Comparison of ENCODE assay signal across 8 cellular contexts in the genomic region with DNA sequence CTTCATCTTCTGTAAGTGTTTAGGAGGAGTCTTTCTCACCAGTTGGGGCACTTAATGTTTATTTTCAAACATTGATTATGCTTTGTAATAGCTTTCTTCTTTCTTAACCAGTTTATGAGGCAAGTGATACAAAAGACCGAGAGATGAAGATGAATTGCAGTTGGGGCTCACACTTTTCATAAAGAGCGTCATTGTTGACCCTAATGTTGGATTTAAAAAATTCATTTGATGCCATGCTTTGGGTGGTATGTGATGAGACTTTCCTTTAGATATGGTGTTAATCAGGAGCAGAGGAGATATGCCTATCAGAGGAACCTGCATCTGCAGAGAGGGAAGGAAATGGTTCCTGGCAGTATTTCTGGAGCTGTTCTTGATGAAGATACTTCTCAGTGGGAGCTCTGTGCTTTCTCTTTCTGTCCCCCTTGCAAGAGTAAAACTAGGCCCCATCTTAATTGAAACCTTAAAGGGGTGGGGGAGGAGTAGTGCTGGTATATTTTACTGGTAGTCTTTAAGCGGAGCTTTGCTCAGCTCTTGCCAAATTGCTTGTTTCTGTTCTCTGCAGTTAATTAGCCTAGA. TPM values are rescaled to one million over a fixed set of nuclear protein-coding genes. Genes with fewer than 3 reads are reported as not detected.
DNase-seq lines count a peak whose midpoint lies in the region; ATAC-seq, FAIRE-seq and TF ChIP-seq lines count a peak whose summit lies in the region.

No MANE protein-coding gene starts in this region.

- H3K27me3 Mint-ChIP-seq in activated CD8-positive, alpha-beta memory T cell treated with anti-CD3 and anti-CD28 coated beads, Interleukin-2, amount 10 ng/mL, durations not matched to agents 7 days and 5 days = no peaks in the 10 kb centered on the region

- H3K27me3 ChIP-seq in parathyroid adenoma (ENCODE audit: control insufficient read depth, insufficient read depth, low read length) (no peaks in the 10 kb centered on the region), testis (no peaks in the 10 kb centered on the region)

- H3K36me3 ChIP-seq in parathyroid adenoma (ENCODE audit: control insufficient read depth, insufficient read depth, low read length) (no peaks in the 10 kb centered on the region), testis (ENCODE audit: low read depth, missing control alignments) (no peaks in the 10 kb centered on the region)

- H3K4me1 ChIP-seq in parathyroid adenoma = peaks cover 22% of the 10 kb centered on the region
- peaks cover 24% of the 10 kb centered on the region for H3K4me1 ChIP-seq in testis

- DNase-seq in GM12891 (ENCODE audit: insufficient read length, low spot score) = no peak
- DNase-seq in astrocyte of the cerebellum (ENCODE audit: low read depth) = no peak
- no peak for DNase-seq in RWPE1 (ENCODE audit: low spot score)
- no peak for DNase-seq in activated CD8-positive, alpha-beta memory T cell treated with anti-CD3 and anti-CD28 coated beads, Interleukin-2, amount 10 ng/mL, durations not matched to agents 7 days and 5 days
- DNase-seq in activated CD8-positive, alpha-beta memory T cell treated with anti-CD3 and anti-CD28 coated beads for 24 hours = no peak
- DNase-seq in testis = no peak

- in situ Hi-C loops in astrocyte of the cerebellum (cut with HindIII; ENCODE audit: low sequenced_read_pairs) = no loop called here

- H3K27ac ChIP-seq in parathyroid adenoma (no peak overlapping the region), RWPE1 (no peak overlapping the region), testis (no peak overlapping the region)

- 47 to 60% methylated on average over 3 of the region's 3 CpGs for WGBS in testis, 2 donors

- TF ChIP-seq POLR2A in GM12891 (IDR thresholded peaks at IDR 0.05; ENCODE audit: low read depth, low read length) = no peak
- no peak for TF ChIP-seq POLR2A in testis (IDR thresholded peaks at IDR 0.05)

- no peak overlapping the region for H3K9ac ChIP-seq in parathyroid adenoma

- H3K79me2 ChIP-seq in parathyroid adenoma = peaks cover 34% of the 10 kb centered on the region

- peak; percentile 65 for FAIRE-seq in GM12891 (lab: Jason Lieb, UNC)

- no peak for TF ChIP-seq CTCF in astrocyte of the cerebellum (IDR thresholded peaks at IDR 0.05; ENCODE audit: low read depth, low read length, missing control alignments)
- TF ChIP-seq CTCF in parathyroid adenoma (IDR thresholded peaks at IDR 0.05) = no peak
- TF ChIP-seq CTCF in RWPE1 (conservative IDR thresholded peaks at IDR 0.05; ENCODE audit: low read depth) = no peak
- no peak for TF ChIP-seq CTCF in testis (IDR thresholded peaks at IDR 0.05)

- peak; percentile 49 for ATAC-seq in HG02798 (IDR thresholded peaks at IDR 0.05; ENCODE audit: poor library complexity, unreplicated experiment)
- ATAC-seq in activated CD8-positive, alpha-beta memory T cell treated with anti-CD3 and anti-CD28 coated beads, Interleukin-2, amount 10 ng/mL, durations not matched to agents 7 days and 5 days = no peak

- CTCF ChIA-PET in RWPE1 (lab: Yijun Ruan, JAX) = interaction anchor here (1.0 kb wide), 1 partner anchor 75 kb away, joined by 3 read pairs; no protein-coding TSS in a partner anchor
- CTCF ChIA-PET in activated CD8-positive, alpha-beta memory T cell treated with anti-CD3 and anti-CD28 coated beads, Interleukin-2, amount 10 ng/mL, durations not matched to agents 7 days and 5 days (lab: Charles Lee) = interaction anchor here (1.0 to 3.1 kb wide), 11 partner anchors 10 to 157 kb away, joined by 3 to 15 read pairs (median 6); no protein-coding TSS in a partner anchor

- H2AFZ ChIP-seq in parathyroid adenoma = no peak overlapping the region

- H3K4me1 Mint-ChIP-seq in activated CD8-positive, alpha-beta memory T cell treated with anti-CD3 and anti-CD28 coated beads, Interleukin-2, amount 10 ng/mL, durations not matched to agents 7 days and 5 days = peaks cover 28% of the 10 kb centered on the region

- intact Hi-C loops in testis (cut with DNase I; ENCODE audit: low total_unique reads) = no loop called here

- POLR2A ChIA-PET in RWPE1 (lab: Yijun Ruan, JAX; ENCODE audit: low non-redundant PET) = interaction anchor here (0.6 kb wide), 1 partner anchor 62 kb away, joined by 3 read pairs; no protein-coding TSS in a partner anchor

- no peak overlapping the region for H3K4me3 Mint-ChIP-seq in activated CD8-positive, alpha-beta memory T cell treated with anti-CD3 and anti-CD28 coated beads, Interleukin-2, amount 10 ng/mL, durations not matched to agents 7 days and 5 days

- peak overlapping the region; percentile 87 for H3K4me3 ChIP-seq in astrocyte of the cerebellum (ENCODE audit: low read depth, low read length)
- no peak overlapping the region for H3K4me3 ChIP-seq in parathyroid adenoma (ENCODE audit: low read depth, low read length)
- H3K4me3 ChIP-seq in testis = no peak overlapping the region

- peaks cover 10% of the 10 kb centered on the region for H3K36me3 Mint-ChIP-seq in activated CD8-positive, alpha-beta memory T cell treated with anti-CD3 and anti-CD28 coated beads, Interleukin-2, amount 10 ng/mL, durations not matched to agents 7 days and 5 days

- H3K4me2 ChIP-seq in parathyroid adenoma (ENCODE audit: low read length) = peak overlapping the region; percentile 13

- no peaks in the 10 kb centered on the region for H3K9me3 Mint-ChIP-seq in activated CD8-positive, alpha-beta memory T cell treated with anti-CD3 and anti-CD28 coated beads, Interleukin-2, amount 10 ng/mL, durations not matched to agents 7 days and 5 days (ENCODE audit: low read depth)

- no peaks in the 10 kb centered on the region for H3K9me3 ChIP-seq in parathyroid adenoma (ENCODE audit: control insufficient read depth, low read length)
- H3K9me3 ChIP-seq in testis = no peaks in the 10 kb centered on the region

- no peak overlapping the region for H3K27ac Mint-ChIP-seq in activated CD8-positive, alpha-beta memory T cell treated with anti-CD3 and anti-CD28 coated beads, Interleukin-2, amount 10 ng/mL, durations not matched to agents 7 days and 5 days

TF ChIP-seq in GM12891, 5 proteins besides CTCF, POLR2A, EP300 and RAD21:
- TF ChIP-seq TAF1 (IDR thresholded peaks at IDR 0.05; ENCODE audit: low read depth, low read length) (no peak), SPI1 (IDR thresholded peaks at IDR 0.05; ENCODE audit: low read depth, low read length) (no peak), POLR2AphosphoS5 (IDR thresholded peaks at IDR 0.05; ENCODE audit: low read depth, low read length) (no peak), PAX5 (IDR thresholded peaks at IDR 0.05; ENCODE audit: insufficient read depth, low read length, severe bottlenecking) (no peak)
TF ChIP-seq in GM12891: peak in this region for 0.

RNA-seq across cellular contexts. Expression of gene EML4, which starts 2.3 kb away (rescaled TPM):
- 23.4 TPM for polyA plus RNA-seq in GM12891 (2012; ENCODE audit: low read depth, missing spikeins)
- 100 to 1,000 TPM in 1 of 2 experiments, 10 to 100 TPM in 1; 73.4 to 110 TPM for total RNA-seq in activated CD8-positive, alpha-beta memory T cell treated with anti-CD3 and anti-CD28 coated beads, Interleukin-2, amount 10 ng/mL, durations not matched to agents 7 days and 5 days
- total RNA-seq in testis = 10 to 100 TPM; 67.1 to 71.0 TPM
- polyA plus RNA-seq in testis (ENCODE audit: insufficient read depth, low read depth, low replicate concordance) = 49.0 TPM
